Comparison of ENCODE assay signal across 8 cellular contexts in genomic region chr7:158782638-158783490, GRCh38. TPM values are rescaled to one million over a fixed set of nuclear protein-coding genes. Genes with fewer than 3 reads are reported as not detected.
DNase-seq lines count a peak whose midpoint lies in the region; ATAC-seq and TF ChIP-seq lines count a peak whose summit lies in the region.

No MANE protein-coding gene starts in this region.

- H3K4me1 ChIP-seq in Loucy (ENCODE audit: insufficient read depth, low read length, poor library complexity, severe bottlenecking): peaks cover 20% of the 10 kb centered on the region
- no peaks in the 10 kb centered on the region for H3K4me1 ChIP-seq in right lobe of liver

- H3K27ac ChIP-seq in cingulate gyrus (ENCODE audit: low read depth, low read length) (peak overlapping the region; percentile 78), right lobe of liver (no peak overlapping the region)

- 65% methylated on average over 6 of the region's 21 CpGs for WGBS in right lobe of liver (ENCODE audit: insufficient coverage, low coverage, low lambda C conversion rate, missing lambda C conversion rate)

- H4K20me1 ChIP-seq in Loucy (ENCODE audit: insufficient read depth, low read length, poor library complexity, severe bottlenecking): peaks cover 3% of the 10 kb centered on the region

- 0 out of 2 replicates have a peak, but pooled peaks cover 6% of the 10 kb centered on the region for H3F3A ChIP-seq in Loucy (ENCODE audit: low read depth)

- H3K36me3 ChIP-seq in Loucy (ENCODE audit: insufficient read depth, low read length) (peaks cover 77% of the 10 kb centered on the region; the same call in 1 of the 2 replicates), right lobe of liver (peaks cover 0 to 6% (median 1%) of the 10 kb centered on the region in 4 donors)

- peak; percentile 42 for TF ChIP-seq CTCF in Loucy (conservative IDR thresholded peaks at IDR 0.05; ENCODE audit: low read length)
- TF ChIP-seq CTCF in right lobe of liver (IDR thresholded peaks at IDR 0.05): peak in 3 of 4 donors; percentile 8 to 23 (median 10)

- ATAC-seq in right lobe of liver (peak; percentile 56 to 77 (median 68)), HG02763 (IDR thresholded peaks at IDR 0.05; ENCODE audit: unreplicated experiment) (no peak), HG02884 (IDR thresholded peaks at IDR 0.05; ENCODE audit: unreplicated experiment) (no peak), HG03196 (IDR thresholded peaks at IDR 0.05; ENCODE audit: unreplicated experiment) (no peak)

- H3K9me3 ChIP-seq in Loucy (ENCODE audit: insufficient read depth, low read depth, low read length) (no peaks in the 10 kb centered on the region), right lobe of liver (no peaks in the 10 kb centered on the region)

- no peak for TF ChIP-seq POLR2A in right lobe of liver (IDR thresholded peaks at IDR 0.05)

- intact Hi-C loops in right lobe of liver (cut with DNase I): no loop called here

- H3K27me3 ChIP-seq in Loucy (ENCODE audit: insufficient read depth, low read length, poor library complexity, severe bottlenecking) (no peaks in the 10 kb centered on the region), right lobe of liver (no peaks in the 10 kb centered on the region)

- H3K4me3 ChIP-seq in Loucy (ENCODE audit: low read length, poor library complexity, severe bottlenecking) (no peak overlapping the region), right lobe of liver (no peak overlapping the region)

- H3K4me2 ChIP-seq in Loucy (ENCODE audit: low read depth, low read length, poor library complexity, severe bottlenecking): no peak overlapping the region

- peaks cover 22% of the 10 kb centered on the region for H3K79me2 ChIP-seq in Loucy (ENCODE audit: insufficient read depth, low read length)

- H2AFZ ChIP-seq in Loucy (ENCODE audit: low read length): no peak overlapping the region

- DNase-seq in CD1c-positive myeloid dendritic cell (ENCODE audit: extremely low spot score) (peak; percentile 5), right lobe of liver (no peak)
- no peak for DNase-seq in stimulated activated CD4-positive, alpha-beta T cell treated with anti-CD3 and anti-CD28 coated beads, Interleukin-15, amount 100 ng/mL, for 24 hours

- H3K9ac ChIP-seq in Loucy (ENCODE audit: low read depth, low read length, poor library complexity, severe bottlenecking): no peak overlapping the region

- H3K9me2 ChIP-seq in Loucy (replicated peaks; ENCODE audit: low read depth, low read length): no peaks in the 10 kb centered on the region

RNA-seq across cellular contexts. Expression of gene ESYT2, which starts 46.4 kb away (rescaled TPM):
- total RNA-seq in right lobe of liver: 10 to 100 TPM; 19.7 to 28.7 (median 24.2) TPM

Comparison
In these comparisons a context has a peak if more than half of its experiments do, and no peak if none do; other contexts are left out.
1. ATAC-seq: peak in right lobe of liver (4 of 4); none in HG02763 (single experiment), HG02884 (single experiment) and HG03196 (single experiment).